ENCODE assay signal across 8 cellular contexts in the genomic region with DNA sequence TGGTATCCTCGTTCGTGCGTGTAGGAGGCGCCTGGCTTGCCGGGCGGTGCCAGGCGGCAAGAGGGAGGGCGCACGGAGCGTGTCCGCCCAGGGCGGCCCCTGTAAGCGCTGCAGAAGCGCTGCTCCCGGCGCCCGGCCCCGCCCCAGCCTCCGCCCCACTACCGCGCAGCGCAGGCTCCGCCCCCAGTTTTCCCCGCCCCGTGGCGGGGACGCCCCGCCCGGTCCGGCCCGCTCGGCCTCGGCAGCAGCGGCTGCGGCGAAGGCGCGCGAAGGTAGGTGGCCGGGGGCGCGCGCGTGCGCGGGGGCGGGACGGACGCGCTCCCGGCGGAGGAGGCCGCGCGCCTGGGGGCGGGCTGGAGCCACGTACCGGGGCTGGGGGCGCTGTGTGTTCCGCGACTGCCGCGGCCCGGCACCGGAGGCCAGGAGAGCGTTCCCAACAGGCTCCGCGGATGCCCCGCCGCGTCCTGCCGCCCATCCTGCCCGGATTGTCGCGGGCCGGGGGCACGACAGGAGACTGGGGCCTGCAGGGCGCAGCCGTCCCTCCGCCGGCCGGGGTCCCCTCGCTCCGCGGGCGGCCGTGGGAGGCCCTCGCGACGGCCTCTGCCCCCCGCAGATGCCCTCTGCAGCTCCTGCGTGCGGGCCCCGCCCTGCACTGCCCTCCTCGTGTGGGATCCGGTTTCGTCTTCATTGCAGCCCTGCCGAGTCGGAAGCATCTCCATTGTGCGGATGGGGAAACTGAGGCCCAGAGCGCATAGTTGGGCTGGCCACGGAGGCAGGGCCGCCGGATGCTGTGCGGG.
A peak's percentile ranks its signal among the peaks of the same experiment; 100 is the strongest.
DNase-seq lines count a peak whose midpoint lies in the region; ATAC-seq and TF ChIP-seq lines count a peak whose summit lies in the region.

No MANE protein-coding gene starts in this region.

- peak overlapping the region in 2 of 3 experiments; percentile 79 to 93 for H3K27ac Mint-ChIP-seq in nephron

- H3K36me3 ChIP-seq in DND-41 (ENCODE audit: insufficient read depth, low read length) = no peaks in the 10 kb centered on the region
- no peaks in the 10 kb centered on the region for H3K36me3 ChIP-seq in Loucy (ENCODE audit: insufficient read depth, low read length)

- TF ChIP-seq CTCF in DND-41 (IDR thresholded peaks at IDR 0.05; ENCODE audit: borderline replicate concordance, extremely low read depth, low read length, poor library complexity, severe bottlenecking) (peak; percentile 36), Loucy (conservative IDR thresholded peaks at IDR 0.05; ENCODE audit: low read length) (0 out of 2 replicates have a peak, but pooled peaks have one; percentile 11), RWPE1 (conservative IDR thresholded peaks at IDR 0.05; ENCODE audit: low read depth) (0 out of 2 replicates have a peak, but pooled peaks have one; percentile 11), fibroblast of pulmonary artery (IDR thresholded peaks at IDR 0.05; ENCODE audit: low read length, missing control alignments) (no peak), nephron (IDR thresholded peaks at IDR 0.05; ENCODE audit: unreplicated experiment in 3 of 3) (no peak)

- H3K27me3 ChIP-seq in DND-41 (ENCODE audit: insufficient read depth, low read length, poor library complexity) = no peaks in the 10 kb centered on the region
- H3K27me3 ChIP-seq in Loucy (ENCODE audit: insufficient read depth, low read length, poor library complexity, severe bottlenecking) = no peaks in the 10 kb centered on the region

- CTCF ChIA-PET in RWPE1 (lab: Yijun Ruan, JAX) = interaction anchor here (0.6 kb wide), 1 partner anchor 34 kb away, joined by 5 read pairs; no protein-coding TSS in a partner anchor

- peak overlapping the region; percentile 83 to 90 (median 84) for H3K4me3 Mint-ChIP-seq in nephron

- H3K9me3 Mint-ChIP-seq in nephron = no peaks in the 10 kb centered on the region

- no peaks in the 10 kb centered on the region for H3K36me3 Mint-ChIP-seq in nephron (ENCODE audit: low read depth)

- peak; percentile 97 for DNase-seq in DND-41
- DNase-seq in GOT3 (lab: John Stamatoyannopoulos, UW) = peak; percentile 84
- peak; percentile 99 for DNase-seq in RWPE1 (ENCODE audit: low spot score)
- peak; percentile 92 for DNase-seq in activated T-helper 9 cell treated with anti-CD3 and anti-CD28 coated beads, Interleukin-2, amount 50 U/mL, for 16 hours (ENCODE audit: low read depth)
- peak; percentile 96 for DNase-seq in fibroblast of pulmonary artery (ENCODE audit: low read depth)
- DNase-seq in stimulated activated naive CD8-positive, alpha-beta T cell treated with anti-CD3 and anti-CD28 coated beads, Interleukin-15, Interleukin-2, amounts not matched to agents 100 U/mL and 50 U/mL, for 24 hours = peak; percentile 100

- no peaks in the 10 kb centered on the region for H3K9me2 ChIP-seq in Loucy (replicated peaks; ENCODE audit: low read depth, low read length)

- H3K79me2 ChIP-seq in DND-41 (ENCODE audit: insufficient read depth, low read length) (peaks cover 2% of the 10 kb centered on the region), Loucy (ENCODE audit: insufficient read depth, low read length) (no peaks in the 10 kb centered on the region)

- H3K9me3 ChIP-seq in DND-41 (ENCODE audit: insufficient read depth, low read length, severe bottlenecking) = no peaks in the 10 kb centered on the region
- no peaks in the 10 kb centered on the region for H3K9me3 ChIP-seq in Loucy (ENCODE audit: insufficient read depth, low read depth, low read length)

- H3K4me2 ChIP-seq in DND-41 (ENCODE audit: insufficient read depth, low read length) (peak overlapping the region; percentile 97), Loucy (ENCODE audit: low read depth, low read length, poor library complexity, severe bottlenecking) (peak overlapping the region; percentile 96)

- peaks cover 3% of the 10 kb centered on the region; the same call in 1 of the 2 replicates for H3F3A ChIP-seq in Loucy (ENCODE audit: low read depth)

- H3K27ac ChIP-seq in DND-41 (ENCODE audit: low read length) (peak overlapping the region; percentile 84), RWPE1 (peak overlapping the region; percentile 82)

- H3K4me3 ChIP-seq in DND-41 (ENCODE audit: low read depth in 1 of 2, low read length in 2 of 2) (peak overlapping the region; percentile 50 to 63; a peak in 3 of 4 replicates), Loucy (ENCODE audit: low read length, poor library complexity, severe bottlenecking) (peak overlapping the region; percentile 86), fibroblast of pulmonary artery (replicated peaks; ENCODE audit: low read depth, low read length) (peak overlapping the region; percentile 66)

- H3K4me1 Mint-ChIP-seq in nephron = peaks cover 14% of the 10 kb centered on the region

- peak overlapping the region; percentile 95 for H3K9ac ChIP-seq in DND-41 (ENCODE audit: low read depth, low read length)
- H3K9ac ChIP-seq in Loucy (ENCODE audit: low read depth, low read length, poor library complexity, severe bottlenecking) = peak overlapping the region; percentile 82

- peaks cover 3% of the 10 kb centered on the region for H3K27me3 Mint-ChIP-seq in nephron (ENCODE audit: low read depth)

- POLR2A ChIA-PET in RWPE1 (lab: Yijun Ruan, JAX; ENCODE audit: low non-redundant PET) = interaction anchor here (1.0 kb wide), 1 partner anchor 9 kb away, joined by 3 read pairs; no protein-coding TSS in a partner anchor

- H2AFZ ChIP-seq in DND-41 (ENCODE audit: low read depth, low read length) = peak overlapping the region; percentile 96
- peak overlapping the region; percentile 90 for H2AFZ ChIP-seq in Loucy (ENCODE audit: low read length)

- H3K4me1 ChIP-seq in DND-41 (ENCODE audit: insufficient read depth, low read length) (peaks cover 23% of the 10 kb centered on the region), Loucy (ENCODE audit: insufficient read depth, low read length, poor library complexity, severe bottlenecking) (peaks cover 15% of the 10 kb centered on the region)

- H4K20me1 ChIP-seq in DND-41 (ENCODE audit: insufficient read depth, low read length) (no peaks in the 10 kb centered on the region), Loucy (ENCODE audit: insufficient read depth, low read length, poor library complexity, severe bottlenecking) (no peaks in the 10 kb centered on the region)

- ATAC-seq in DND-41 (ENCODE audit: insufficient read depth, low read depth) = peak; percentile 97
- ATAC-seq in stimulated activated naive CD8-positive, alpha-beta T cell treated with anti-CD3 and anti-CD28 coated beads, Interleukin-15, Interleukin-2, amounts not matched to agents 100 U/mL and 50 U/mL, for 24 hours = peak; percentile 99

Comparison
In these comparisons a context has a peak if more than half of its experiments do, and no peak if none do; other contexts are left out.
1. Peak in every context shown above with its lines: DNase-seq, ATAC-seq, H3K4me3 ChIP-seq and H3K27ac ChIP-seq.
2. CTCF ChIP-seq: peak in DND-41 (single experiment), Loucy (single experiment) and RWPE1 (single experiment); none in fibroblast of pulmonary artery (single experiment) and nephron (0 of 3).